In the genomic region with DNA sequence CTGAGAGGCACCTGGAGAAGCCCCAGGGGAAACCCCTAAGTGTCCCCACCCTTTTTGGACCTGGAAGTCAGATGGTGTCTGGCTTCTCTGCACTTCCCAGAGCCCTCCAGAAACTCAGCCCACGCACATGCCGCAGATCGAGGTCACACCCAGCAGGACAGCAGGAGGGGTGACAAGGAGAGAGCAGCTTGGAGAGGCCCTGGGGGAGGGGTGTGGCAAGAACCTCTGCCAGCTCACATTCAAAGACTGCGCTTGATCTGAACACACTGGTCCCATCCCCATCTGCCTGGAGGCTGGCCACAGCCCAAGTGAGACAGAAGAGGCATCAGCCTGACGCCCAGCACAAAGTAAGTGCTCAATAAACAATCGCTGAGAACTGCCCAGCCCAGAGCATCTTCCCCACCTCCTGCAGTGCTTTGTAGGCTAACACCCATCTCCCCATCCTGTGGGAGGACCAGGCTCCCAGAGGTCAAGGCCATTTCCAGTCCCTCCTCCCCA, we compare ENCODE assay signal across 13 cellular contexts. TPM values are rescaled to one million over a fixed set of nuclear protein-coding genes. Genes with fewer than 3 reads are reported as not detected.
DNase-seq lines count a peak whose midpoint lies in the region; TF ChIP-seq lines count a peak whose summit lies in the region.
"Had no signal": no experiment of that assay in that cellular context is flagged by ENCODE, and none has a peak within 500 bp of the region (broad histone marks: within the 10 kb centered on the region; RNA-seq: fewer than 3 reads in every experiment).

No MANE protein-coding gene starts in this region.

- H3K9me3 ChIP-seq in WERI-Rb-1 (ENCODE audit: severe bottlenecking) = no peaks in the 10 kb centered on the region

- H3K27me3 Mint-ChIP-seq in glutamatergic neuron (ENCODE audit: unreplicated experiment) = peaks cover 2% of the 10 kb centered on the region

- H3K36me3 Mint-ChIP-seq in glutamatergic neuron (ENCODE audit: unreplicated experiment) = no peaks in the 10 kb centered on the region

- H3K4me3 Mint-ChIP-seq in glutamatergic neuron (ENCODE audit: unreplicated experiment) = no peak overlapping the region

- TF ChIP-seq CTCF in AG10803 (conservative IDR thresholded peaks at IDR 0.05; ENCODE audit: low read length) = no peak
- TF ChIP-seq CTCF in WERI-Rb-1 (IDR thresholded peaks at IDR 0.05; ENCODE audit: low read depth, low read length) = no peak
- TF ChIP-seq CTCF in glutamatergic neuron (IDR thresholded peaks at IDR 0.05; ENCODE audit: partially characterized antibody, unreplicated experiment) = no peak

- H3K27me3 ChIP-seq in WERI-Rb-1 (ENCODE audit: insufficient read depth, low read depth, severe bottlenecking) = no peaks in the 10 kb centered on the region

- H3K9me3 Mint-ChIP-seq in glutamatergic neuron (ENCODE audit: unreplicated experiment) = peaks cover 10% of the 10 kb centered on the region

- DNase-seq in AG10803 (ENCODE audit: low read depth) (peak; percentile 3), ELF-1 (ENCODE audit: low read depth, low spot score) (peak; percentile 42), WERI-Rb-1 (peak; percentile 30), glutamatergic neuron (peak; percentile 48), medulla oblongata (ENCODE audit: extremely low spot score) (no peak), CD1c-positive myeloid dendritic cell (ENCODE audit: extremely low spot score) (no peak), COLO829 (ENCODE audit: low spot score) (no peak), NCI-H128 (lab: John Stamatoyannopoulos, UW; ENCODE audit: unreplicated experiment) (no peak)
- DNase-seq: caudate nucleus, DMS153, NCI-H226 had no signal

- no peaks in the 10 kb centered on the region for H3K36me3 ChIP-seq in WERI-Rb-1

- no peak overlapping the region for H3K4me3 ChIP-seq in AG10803 (ENCODE audit: low read length)
- H3K4me3 ChIP-seq in WERI-Rb-1 (ENCODE audit: low read depth, low read length) = no peak overlapping the region

- peaks cover 19% of the 10 kb centered on the region for H3K4me1 Mint-ChIP-seq in glutamatergic neuron (ENCODE audit: low read depth, unreplicated experiment)

- H3K27ac ChIP-seq in WERI-Rb-1 = no peak overlapping the region

- no peak overlapping the region for H3K27ac Mint-ChIP-seq in glutamatergic neuron (ENCODE audit: unreplicated experiment)

RNA-seq across cellular contexts. Expression of a gene that starts 21.4 kb away (rescaled TPM):
- 0.12 TPM for total RNA-seq in glutamatergic neuron (ENCODE audit: unreplicated experiment)
- total RNA-seq: kidney epithelial cell, osteoblast had no signal

RNA-seq across cellular contexts. Expression of a gene that starts 36.6 kb away (rescaled TPM):
- 137 TPM for total RNA-seq in glutamatergic neuron (ENCODE audit: unreplicated experiment)

Comparison
In these comparisons a context has a peak if more than half of its experiments do, and no peak if none do; other contexts are left out.
1. DNase-seq: peak in AG10803 (single experiment), ELF-1 (single experiment), WERI-Rb-1 (single experiment) and glutamatergic neuron (single experiment); none in medulla oblongata (single experiment), CD1c-positive myeloid dendritic cell (single experiment), COLO829 (single experiment) and NCI-H128 (single experiment).